In the genomic region with DNA sequence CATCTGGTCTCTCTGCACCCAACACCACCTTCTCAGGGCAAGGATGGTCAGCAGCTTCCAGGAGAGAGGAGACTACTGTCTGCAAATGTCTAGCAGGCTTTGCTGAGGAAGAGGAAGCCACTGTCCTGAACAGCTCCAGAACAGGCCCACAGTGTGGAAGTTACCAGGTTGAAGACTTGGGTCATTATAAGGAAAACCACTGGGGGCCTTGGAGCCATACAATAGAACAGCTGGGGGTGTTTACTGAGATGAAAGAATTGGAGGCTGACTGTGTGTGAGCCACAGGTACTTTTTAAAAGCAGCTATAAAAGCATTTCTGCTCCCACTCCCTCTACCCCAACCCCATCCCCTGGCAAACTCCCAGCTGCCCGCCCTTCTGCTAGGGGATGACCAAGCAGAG, we compare ENCODE assay signal across 1 cellular context.
TF ChIP-seq lines count a peak whose summit lies in the region.

No MANE protein-coding gene starts in this region.

TF ChIP-seq in GM12878, 131 proteins besides CTCF, POLR2A, EP300 and RAD21 (continued from another document):
- TF ChIP-seq, protein P1, sequence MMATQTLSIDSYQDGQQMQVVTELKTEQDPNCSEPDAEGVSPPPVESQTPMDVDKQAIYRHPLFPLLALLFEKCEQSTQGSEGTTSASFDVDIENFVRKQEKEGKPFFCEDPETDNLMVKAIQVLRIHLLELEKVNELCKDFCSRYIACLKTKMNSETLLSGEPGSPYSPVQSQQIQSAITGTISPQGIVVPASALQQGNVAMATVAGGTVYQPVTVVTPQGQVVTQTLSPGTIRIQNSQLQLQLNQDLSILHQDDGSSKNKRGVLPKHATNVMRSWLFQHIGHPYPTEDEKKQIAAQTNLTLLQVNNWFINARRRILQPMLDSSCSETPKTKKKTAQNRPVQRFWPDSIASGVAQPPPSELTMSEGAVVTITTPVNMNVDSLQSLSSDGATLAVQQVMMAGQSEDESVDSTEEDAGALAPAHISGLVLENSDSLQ (IDR thresholded peaks at IDR 0.05), result no peak
- TF ChIP-seq, protein P2, sequence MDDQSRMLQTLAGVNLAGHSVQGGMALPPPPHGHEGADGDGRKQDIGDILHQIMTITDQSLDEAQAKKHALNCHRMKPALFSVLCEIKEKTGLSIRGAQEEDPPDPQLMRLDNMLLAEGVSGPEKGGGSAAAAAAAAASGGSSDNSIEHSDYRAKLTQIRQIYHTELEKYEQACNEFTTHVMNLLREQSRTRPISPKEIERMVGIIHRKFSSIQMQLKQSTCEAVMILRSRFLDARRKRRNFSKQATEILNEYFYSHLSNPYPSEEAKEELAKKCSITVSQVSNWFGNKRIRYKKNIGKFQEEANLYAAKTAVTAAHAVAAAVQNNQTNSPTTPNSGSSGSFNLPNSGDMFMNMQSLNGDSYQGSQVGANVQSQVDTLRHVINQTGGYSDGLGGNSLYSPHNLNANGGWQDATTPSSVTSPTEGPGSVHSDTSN (IDR thresholded peaks at IDR 0.05; ENCODE audit: insufficient replicate concordance, low read depth, low read length), result no peak
- TF ChIP-seq FOS (IDR thresholded peaks at IDR 0.05; ENCODE audit: borderline replicate concordance, extremely low read depth, insufficient read length) (no peak), SUZ12 (IDR thresholded peaks at IDR 0.05; ENCODE audit: unreplicated experiment) (no peak), CHD1 (IDR thresholded peaks at IDR 0.05; ENCODE audit: low read depth, low read length) (no peak), RB1 (IDR thresholded peaks at IDR 0.05; ENCODE audit: borderline replicate concordance) (no peak)
- TF ChIP-seq, protein P3, sequence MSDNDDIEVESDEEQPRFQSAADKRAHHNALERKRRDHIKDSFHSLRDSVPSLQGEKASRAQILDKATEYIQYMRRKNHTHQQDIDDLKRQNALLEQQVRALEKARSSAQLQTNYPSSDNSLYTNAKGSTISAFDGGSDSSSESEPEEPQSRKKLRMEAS (IDR thresholded peaks at IDR 0.05; ENCODE audit: low read depth, low read length), result no peak
- TF ChIP-seq, protein P4, sequence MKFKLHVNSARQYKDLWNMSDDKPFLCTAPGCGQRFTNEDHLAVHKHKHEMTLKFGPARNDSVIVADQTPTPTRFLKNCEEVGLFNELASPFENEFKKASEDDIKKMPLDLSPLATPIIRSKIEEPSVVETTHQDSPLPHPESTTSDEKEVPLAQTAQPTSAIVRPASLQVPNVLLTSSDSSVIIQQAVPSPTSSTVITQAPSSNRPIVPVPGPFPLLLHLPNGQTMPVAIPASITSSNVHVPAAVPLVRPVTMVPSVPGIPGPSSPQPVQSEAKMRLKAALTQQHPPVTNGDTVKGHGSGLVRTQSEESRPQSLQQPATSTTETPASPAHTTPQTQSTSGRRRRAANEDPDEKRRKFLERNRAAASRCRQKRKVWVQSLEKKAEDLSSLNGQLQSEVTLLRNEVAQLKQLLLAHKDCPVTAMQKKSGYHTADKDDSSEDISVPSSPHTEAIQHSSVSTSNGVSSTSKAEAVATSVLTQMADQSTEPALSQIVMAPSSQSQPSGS (IDR thresholded peaks at IDR 0.05; ENCODE audit: low read length), result no peak
